ENCODE assay signal across 8 cellular contexts in genomic region chr1:155244368-155245162, GRCh38. TPM values are rescaled to one million over a fixed set of nuclear protein-coding genes. Genes with fewer than 3 reads are reported as not detected.
DNase-seq lines count a peak whose midpoint lies in the region; TF ChIP-seq lines count a peak whose summit lies in the region.

No MANE protein-coding gene starts in this region.

- H4K91ac ChIP-seq in H9 (ENCODE audit: insufficient read length, low read depth, low read length), result no peak overlapping the region

- TF ChIP-seq CTCF in H9 (conservative IDR thresholded peaks at IDR 0.05) (peak; percentile 43; the same call in 2 of the 3 replicates), fibroblast of villous mesenchyme (IDR thresholded peaks at IDR 0.05; ENCODE audit: insufficient read depth, low read depth, low read length) (peak; percentile 24), neural crest cell (conservative IDR thresholded peaks at IDR 0.05) (peak; percentile 56), stomach (IDR thresholded peaks at IDR 0.05) (peak in 5 of 7 experiments; percentile 49 to 96 (median 84))

- peak overlapping the region; percentile 91 for H3K4me2 ChIP-seq in H9 (ENCODE audit: insufficient read depth, insufficient read length, low read length)

- peaks cover 41% of the 10 kb centered on the region for H3K27me3 Mint-ChIP-seq in H9 (ENCODE audit: low read depth)
- H3K27me3 Mint-ChIP-seq in neural crest cell (ENCODE audit: low read depth), result no peaks in the 10 kb centered on the region

- H3K14ac ChIP-seq in H9 (ENCODE audit: insufficient read depth, low read length), result peak overlapping the region; percentile 86; the same call in 1 of the 2 replicates

- no peaks in the 10 kb centered on the region for H3K79me2 ChIP-seq in H9 (ENCODE audit: insufficient read depth, low read length)

- H2BK15ac ChIP-seq in H9 (ENCODE audit: low read depth, low read length), result no peak overlapping the region

- no peak overlapping the region for H2AFZ ChIP-seq in H9 (ENCODE audit: low read length)

- no peak overlapping the region for H3K4ac ChIP-seq in H9 (ENCODE audit: low read depth, low read length)

- peaks cover 10 to 28% (median 22%) of the 10 kb centered on the region in 4 donors for H3K36me3 ChIP-seq in stomach

- H3K18ac ChIP-seq in H9 (ENCODE audit: insufficient read length, low read depth, low read length), result peak overlapping the region; percentile 96

- H3T11ph ChIP-seq in H9 (ENCODE audit: low read length), result no peak overlapping the region

- no peak for TF ChIP-seq EP300 in stomach (IDR thresholded peaks at IDR 0.05)

- no peak overlapping the region for H3K23ac ChIP-seq in H9 (ENCODE audit: insufficient read length, low read depth, low read length)

- H2AK5ac ChIP-seq in H9 (ENCODE audit: insufficient read length, low read length), result no peak overlapping the region

- H3K4me1 ChIP-seq in H9 (ENCODE audit: insufficient read depth, low read length) (no peaks in the 10 kb centered on the region), stomach (peaks cover 30 to 52% (median 46%) of the 10 kb centered on the region in 4 donors)

- intact Hi-C loops in stomach (cut with DNase I; ENCODE audit: low total_unique reads), result no loop called here

- H3K23me2 ChIP-seq in H9 (ENCODE audit: insufficient read length, low read depth, low read length, poor library complexity, severe bottlenecking), result peaks cover 9% of the 10 kb centered on the region

- no peak overlapping the region for H4K8ac ChIP-seq in H9 (replicated peaks; ENCODE audit: insufficient read length, low read depth, low read length)

- H3K27me3 ChIP-seq in H9 (ENCODE audit: insufficient read depth, low read length) (no peaks in the 10 kb centered on the region; the same call in 1 of the 2 replicates), stomach (no peaks in the 10 kb centered on the region)

- peak overlapping the region; percentile 88 for H3K9ac ChIP-seq in H9 (ENCODE audit: extremely low read depth, insufficient read length, low read length)

- H3K36me3 Mint-ChIP-seq in H9 (ENCODE audit: insufficient read depth in 1 of 3, low read depth in 3 of 3), result peaks cover 8 to 28% (median 27%) of the 10 kb centered on the region in 3 experiments
- peaks cover 8% of the 10 kb centered on the region for H3K36me3 Mint-ChIP-seq in neural crest cell (ENCODE audit: low read depth)

- no peak overlapping the region for H3K56ac ChIP-seq in H9 (ENCODE audit: insufficient read length, low read depth, low read length)

- H3K9me3 ChIP-seq in H9 (ENCODE audit: control insufficient read depth, low read depth, low read length) (no peaks in the 10 kb centered on the region), stomach (no peaks in the 10 kb centered on the region)

- H3K4me1 Mint-ChIP-seq in H9 (peaks cover 28 to 34% of the 10 kb centered on the region in 2 experiments), neural crest cell (peaks cover 42% of the 10 kb centered on the region)

- H3K4me3 Mint-ChIP-seq in H9 (peak overlapping the region; percentile 81 to 84), neural crest cell (peak overlapping the region; percentile 76)

- H3K27ac ChIP-seq in H9 (ENCODE audit: insufficient read length, low read depth, low read length), result peak overlapping the region; percentile 83
- H3K27ac ChIP-seq in stomach, result peak overlapping the region; percentile 91 to 95 (median 94)

- peak overlapping the region; percentile 3 for H4K5ac ChIP-seq in H9 (ENCODE audit: insufficient read length, low read depth, low read length)

- H3K4me3 ChIP-seq in fibroblast of villous mesenchyme (ENCODE audit: low read depth, low read length) (peak overlapping the region; percentile 69), stomach (peak overlapping the region; percentile 57 to 75 (median 60))

- TF ChIP-seq POLR2A in Raji (IDR thresholded peaks at IDR 0.05; ENCODE audit: insufficient read depth, low read depth, low read length) (peak; percentile 91), stomach (IDR thresholded peaks at IDR 0.05) (peak in 2 of 4 donors; percentile 76 to 80)

- H2BK120ac ChIP-seq in H9 (ENCODE audit: low read depth, low read length, poor library complexity, severe bottlenecking), result no peak overlapping the region

- no peak overlapping the region for H2BK20ac ChIP-seq in H9 (ENCODE audit: low read depth, low read length, poor library complexity, severe bottlenecking)

- WGBS in H9 (ENCODE audit: extremely low coverage, insufficient read length, low lambda C conversion rate), result no CpG with 5 or more reads among the region's 53 CpGs
- WGBS in stomach, 5 donors, result 0 to 1% (median 0%) methylated on average over 51 to 53 of the region's 53 CpGs

- H3K27ac Mint-ChIP-seq in H9 (peak overlapping the region; percentile 85 to 97 (median 90)), neural crest cell (ENCODE audit: unreplicated experiment) (peak overlapping the region; percentile 14)

- H2BK12ac ChIP-seq in H9 (ENCODE audit: insufficient read length, low read depth, low read length), result no peak overlapping the region

- no peaks in the 10 kb centered on the region for H4K20me1 ChIP-seq in H9 (ENCODE audit: control insufficient read depth, insufficient read depth, insufficient read length)

- no peaks in the 10 kb centered on the region for H3K79me1 ChIP-seq in H9 (ENCODE audit: insufficient read depth, low read depth, low read length, poor library complexity, severe bottlenecking)

- DNase-seq in GDM1 (lab: John Stamatoyannopoulos, UW) (peak; percentile 96), H9 (peak; percentile 99), M059J (ENCODE audit: low read depth) (peak; percentile 99), fibroblast of villous mesenchyme (ENCODE audit: low read depth) (peak; percentile 99), neural crest cell (ENCODE audit: low read depth, low spot score) (peak; percentile 93), stomach (peak; percentile 97)
- peak; percentile 96 for DNase-seq in activated effector memory CD4-positive, alpha-beta T cell treated with anti-CD3 and anti-CD28 coated beads, Interleukin-2, amount 50 U/mL, for 16 hours

- H3K9me3 Mint-ChIP-seq in H9 (peaks cover 0 to 3% of the 10 kb centered on the region in 2 experiments; a peak in 1 of 5 replicates), neural crest cell (no peaks in the 10 kb centered on the region)

- H2BK5ac ChIP-seq in H9 (ENCODE audit: insufficient read length, low read length), result no peak overlapping the region

RNA-seq across cellular contexts. Expression of gene ENTREP3, which starts 10.7 kb away (rescaled TPM):
- total RNA-seq in H9 (2021) (40.8 and 41.0 TPM in 2 replicates), fibroblast of villous mesenchyme (7.7 and 7.8 TPM in 2 replicates), neural crest cell (93.1 and 94.3 TPM in 2 replicates), stomach (10 to 100 TPM in 4 of 5 donors, 1 to 10 TPM in 1; 2.8 to 77.9 (median 19.6) TPM)
- total RNA-seq in M059J (2014; rRNA removed; shearing (Covaris generic)), result 5.9 and 8.1 TPM in 2 replicates
- 10 to 100 TPM in 2 of 3 donors, 1 to 10 TPM in 1; 9.7 to 20.5 (median 11.6) TPM for polyA plus RNA-seq in stomach

RNA-seq across cellular contexts. Expression of gene SCAMP3, which starts 17.6 kb away (rescaled TPM):
- 52.5 and 54.0 TPM in 2 replicates for total RNA-seq in H9 (2021)
- total RNA-seq in M059J (2014; rRNA removed; shearing (Covaris generic)), result 125 and 133 TPM in 2 replicates
- total RNA-seq in fibroblast of villous mesenchyme, result 33.7 and 35.8 TPM in 2 replicates
- total RNA-seq in neural crest cell, result 68.9 and 75.3 TPM in 2 replicates
- 10 to 100 TPM in 4 of 5 donors, 1 to 10 TPM in 1; 7.0 to 32.6 (median 24.1) TPM for total RNA-seq in stomach
- polyA plus RNA-seq in stomach, result 10 to 100 TPM; 25.8 to 48.4 (median 45.4) TPM

RNA-seq across cellular contexts. Expression of gene CLK2, which starts 28.7 kb away (rescaled TPM):
- total RNA-seq in H9 (2021) (77.5 and 81.5 TPM in 2 replicates), fibroblast of villous mesenchyme (19.3 and 21.6 TPM in 2 replicates), neural crest cell (101 and 104 TPM in 2 replicates), stomach (10 to 100 TPM; 29.7 to 77.6 (median 53.6) TPM)
- total RNA-seq in M059J (2014; rRNA removed; shearing (Covaris generic)), result 15.1 and 15.8 TPM in 2 replicates
- polyA plus RNA-seq in stomach, result 10 to 100 TPM; 16.0 to 46.4 (median 17.0) TPM

RNA-seq across cellular contexts. Expression of gene HCN3, which starts 32.7 kb away (rescaled TPM):
- total RNA-seq in H9 (2021) (4.7 and 5.4 TPM in 2 replicates), fibroblast of villous mesenchyme (0.86 and 1.6 TPM in 2 replicates), neural crest cell (20.8 and 22.4 TPM in 2 replicates), stomach (10 to 100 TPM in 1 of 5 donors, 1 to 10 TPM in 4; 1.1 to 13.6 (median 2.7) TPM)
- 0.66 and 1.7 TPM in 2 replicates for total RNA-seq in M059J (2014; rRNA removed; shearing (Covaris generic))
- polyA plus RNA-seq in stomach, result 1 to 10 TPM in 2 of 3 donors, under 1 TPM in 1; 0.46 to 3.1 (median 1.1) TPM

RNA-seq across cellular contexts. Expression of gene MTX1, which starts 36.1 kb away (rescaled TPM):
- total RNA-seq in H9 (2021) (43.6 and 45.0 TPM in 2 replicates), fibroblast of villous mesenchyme (38.0 and 45.1 TPM in 2 replicates), neural crest cell (36.0 and 38.3 TPM in 2 replicates), stomach (10 to 100 TPM in 4 of 5 donors, 1 to 10 TPM in 1; 1.2 to 54.9 (median 25.2) TPM)
- total RNA-seq in M059J (2014; rRNA removed; shearing (Covaris generic)), result 92.8 and 95.2 TPM in 2 replicates
- 10 to 100 TPM; 48.3 to 71.1 (median 58.2) TPM for polyA plus RNA-seq in stomach

Comparison
In these comparisons a context has a peak if more than half of its experiments do, and no peak if none do; other contexts are left out.
1. Peak in every context shown above with its lines: DNase-seq, H3K4me3 ChIP-seq and H3K27ac ChIP-seq.
2. CTCF ChIP-seq: peak in every context shown above with its lines; median percentile 84 in stomach; 56 in neural crest cell; 43 in H9; 24 in fibroblast of villous mesenchyme.